ENCODE assay signal across 1 cellular context in the genomic region with DNA sequence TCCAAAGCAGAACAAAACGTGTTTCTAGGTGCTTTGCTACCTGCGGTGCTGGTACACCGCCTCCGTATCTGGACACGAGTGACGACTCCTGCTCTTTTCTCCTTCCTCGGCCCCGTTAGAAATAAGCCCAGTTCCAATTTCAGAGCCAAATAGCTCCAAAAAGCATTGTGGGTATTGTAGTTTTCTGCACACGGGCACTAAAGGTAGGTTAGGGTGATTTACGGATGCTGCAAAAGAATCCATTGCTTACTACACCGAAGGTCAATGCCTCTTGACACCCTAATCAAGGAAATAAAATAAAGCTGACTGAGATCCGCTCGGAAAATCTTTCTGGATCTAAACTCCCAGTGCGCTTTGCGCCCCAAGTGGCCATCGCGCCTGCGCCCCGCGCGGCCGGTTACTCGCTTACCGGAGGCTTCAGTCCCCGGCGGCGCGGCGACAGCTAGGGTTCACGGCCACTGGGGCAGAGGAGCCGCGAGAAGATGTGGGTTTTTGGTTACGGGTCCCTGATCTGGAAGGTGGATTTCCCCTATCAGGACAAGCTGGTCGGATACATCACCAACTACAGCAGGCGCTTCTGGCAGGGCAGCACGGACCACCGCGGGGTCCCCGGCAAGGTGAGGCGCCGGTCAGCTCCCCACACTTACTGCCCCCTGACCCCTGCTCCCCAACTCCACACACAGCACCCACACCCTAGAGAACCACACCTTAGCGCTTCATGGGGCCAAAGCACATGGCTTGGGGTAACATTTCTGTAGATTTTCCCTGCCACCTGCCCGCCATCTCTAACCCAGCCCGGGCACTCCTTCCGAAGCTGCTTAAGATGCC.
A peak's percentile ranks its signal among the peaks of the same experiment; 100 is the strongest.
TF ChIP-seq lines count a peak whose summit lies in the region.

A gene (plus strand): TSS at position 400 of the 828 bp plus-strand sequence. CDS start 83 bp downstream, at position 483.

TF ChIP-seq in K562, 482 proteins besides CTCF, POLR2A, EP300 and RAD21 (continues in another document):
- TF ChIP-seq, protein P1, sequence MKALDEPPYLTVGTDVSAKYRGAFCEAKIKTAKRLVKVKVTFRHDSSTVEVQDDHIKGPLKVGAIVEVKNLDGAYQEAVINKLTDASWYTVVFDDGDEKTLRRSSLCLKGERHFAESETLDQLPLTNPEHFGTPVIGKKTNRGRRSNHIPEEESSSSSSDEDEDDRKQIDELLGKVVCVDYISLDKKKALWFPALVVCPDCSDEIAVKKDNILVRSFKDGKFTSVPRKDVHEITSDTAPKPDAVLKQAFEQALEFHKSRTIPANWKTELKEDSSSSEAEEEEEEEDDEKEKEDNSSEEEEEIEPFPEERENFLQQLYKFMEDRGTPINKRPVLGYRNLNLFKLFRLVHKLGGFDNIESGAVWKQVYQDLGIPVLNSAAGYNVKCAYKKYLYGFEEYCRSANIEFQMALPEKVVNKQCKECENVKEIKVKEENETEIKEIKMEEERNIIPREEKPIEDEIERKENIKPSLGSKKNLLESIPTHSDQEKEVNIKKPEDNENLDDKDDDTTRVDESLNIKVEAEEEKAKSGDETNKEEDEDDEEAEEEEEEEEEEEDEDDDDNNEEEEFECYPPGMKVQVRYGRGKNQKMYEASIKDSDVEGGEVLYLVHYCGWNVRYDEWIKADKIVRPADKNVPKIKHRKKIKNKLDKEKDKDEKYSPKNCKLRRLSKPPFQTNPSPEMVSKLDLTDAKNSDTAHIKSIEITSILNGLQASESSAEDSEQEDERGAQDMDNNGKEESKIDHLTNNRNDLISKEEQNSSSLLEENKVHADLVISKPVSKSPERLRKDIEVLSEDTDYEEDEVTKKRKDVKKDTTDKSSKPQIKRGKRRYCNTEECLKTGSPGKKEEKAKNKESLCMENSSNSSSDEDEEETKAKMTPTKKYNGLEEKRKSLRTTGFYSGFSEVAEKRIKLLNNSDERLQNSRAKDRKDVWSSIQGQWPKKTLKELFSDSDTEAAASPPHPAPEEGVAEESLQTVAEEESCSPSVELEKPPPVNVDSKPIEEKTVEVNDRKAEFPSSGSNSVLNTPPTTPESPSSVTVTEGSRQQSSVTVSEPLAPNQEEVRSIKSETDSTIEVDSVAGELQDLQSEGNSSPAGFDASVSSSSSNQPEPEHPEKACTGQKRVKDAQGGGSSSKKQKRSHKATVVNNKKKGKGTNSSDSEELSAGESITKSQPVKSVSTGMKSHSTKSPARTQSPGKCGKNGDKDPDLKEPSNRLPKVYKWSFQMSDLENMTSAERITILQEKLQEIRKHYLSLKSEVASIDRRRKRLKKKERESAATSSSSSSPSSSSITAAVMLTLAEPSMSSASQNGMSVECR (CRISPR knock-in tag; IDR thresholded peaks at IDR 0.05), result peak; percentile 64; the same call in 1 of the 2 replicates
- TF ChIP-seq, protein P2, sequence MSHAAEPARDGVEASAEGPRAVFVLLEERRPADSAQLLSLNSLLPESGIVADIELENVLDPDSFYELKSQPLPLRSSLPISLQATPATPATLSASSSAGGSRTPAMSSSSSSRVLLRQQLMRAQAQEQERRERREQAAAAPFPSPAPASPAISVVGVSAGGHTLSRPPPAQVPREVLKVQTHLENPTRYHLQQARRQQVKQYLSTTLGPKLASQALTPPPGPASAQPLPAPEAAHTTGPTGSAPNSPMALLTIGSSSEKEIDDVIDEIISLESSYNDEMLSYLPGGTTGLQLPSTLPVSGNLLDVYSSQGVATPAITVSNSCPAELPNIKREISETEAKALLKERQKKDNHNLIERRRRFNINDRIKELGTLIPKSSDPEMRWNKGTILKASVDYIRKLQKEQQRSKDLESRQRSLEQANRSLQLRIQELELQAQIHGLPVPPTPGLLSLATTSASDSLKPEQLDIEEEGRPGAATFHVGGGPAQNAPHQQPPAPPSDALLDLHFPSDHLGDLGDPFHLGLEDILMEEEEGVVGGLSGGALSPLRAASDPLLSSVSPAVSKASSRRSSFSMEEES (CRISPR knock-in tag; IDR thresholded peaks at IDR 0.05), result no peak
- peak; percentile 59; the same call in 1 of the 2 replicates for TF ChIP-seq HLTF (IDR thresholded peaks at IDR 0.05)
- peak; percentile 30; the same call in 1 of the 2 replicates for TF ChIP-seq GABPA (tag; conservative IDR thresholded peaks at IDR 0.05; ENCODE audit: low read depth)
- peak; percentile 96 for TF ChIP-seq NRF1 (conservative IDR thresholded peaks at IDR 0.05 in 1 of 2, IDR thresholded peaks at IDR 0.05 in 1 of 2)
- TF ChIP-seq, protein P3, sequence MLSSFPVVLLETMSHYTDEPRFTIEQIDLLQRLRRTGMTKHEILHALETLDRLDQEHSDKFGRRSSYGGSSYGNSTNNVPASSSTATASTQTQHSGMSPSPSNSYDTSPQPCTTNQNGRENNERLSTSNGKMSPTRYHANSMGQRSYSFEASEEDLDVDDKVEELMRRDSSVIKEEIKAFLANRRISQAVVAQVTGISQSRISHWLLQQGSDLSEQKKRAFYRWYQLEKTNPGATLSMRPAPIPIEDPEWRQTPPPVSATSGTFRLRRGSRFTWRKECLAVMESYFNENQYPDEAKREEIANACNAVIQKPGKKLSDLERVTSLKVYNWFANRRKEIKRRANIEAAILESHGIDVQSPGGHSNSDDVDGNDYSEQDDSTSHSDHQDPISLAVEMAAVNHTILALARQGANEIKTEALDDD (IDR thresholded peaks at IDR 0.05), result peak; percentile 45
- TF ChIP-seq ARNT (IDR thresholded peaks at IDR 0.05), result 0 out of 4 replicates have a peak, but pooled peaks have one; percentile 41 to 45
- peak; percentile 34 for TF ChIP-seq EGR1 (conservative IDR thresholded peaks at IDR 0.05)
- TF ChIP-seq CTBP1 (IDR thresholded peaks at IDR 0.05; ENCODE audit: borderline replicate concordance), result peak; percentile 19; the same call in 1 of the 2 replicates
- peak; percentile 41 for TF ChIP-seq RBM22 (IDR thresholded peaks at IDR 0.05; ENCODE audit: low read depth, low read length, poor library complexity, severe bottlenecking)
- no peak for TF ChIP-seq SMARCC2 (IDR thresholded peaks at IDR 0.05; ENCODE audit: low read depth)
- TF ChIP-seq, protein P4, sequence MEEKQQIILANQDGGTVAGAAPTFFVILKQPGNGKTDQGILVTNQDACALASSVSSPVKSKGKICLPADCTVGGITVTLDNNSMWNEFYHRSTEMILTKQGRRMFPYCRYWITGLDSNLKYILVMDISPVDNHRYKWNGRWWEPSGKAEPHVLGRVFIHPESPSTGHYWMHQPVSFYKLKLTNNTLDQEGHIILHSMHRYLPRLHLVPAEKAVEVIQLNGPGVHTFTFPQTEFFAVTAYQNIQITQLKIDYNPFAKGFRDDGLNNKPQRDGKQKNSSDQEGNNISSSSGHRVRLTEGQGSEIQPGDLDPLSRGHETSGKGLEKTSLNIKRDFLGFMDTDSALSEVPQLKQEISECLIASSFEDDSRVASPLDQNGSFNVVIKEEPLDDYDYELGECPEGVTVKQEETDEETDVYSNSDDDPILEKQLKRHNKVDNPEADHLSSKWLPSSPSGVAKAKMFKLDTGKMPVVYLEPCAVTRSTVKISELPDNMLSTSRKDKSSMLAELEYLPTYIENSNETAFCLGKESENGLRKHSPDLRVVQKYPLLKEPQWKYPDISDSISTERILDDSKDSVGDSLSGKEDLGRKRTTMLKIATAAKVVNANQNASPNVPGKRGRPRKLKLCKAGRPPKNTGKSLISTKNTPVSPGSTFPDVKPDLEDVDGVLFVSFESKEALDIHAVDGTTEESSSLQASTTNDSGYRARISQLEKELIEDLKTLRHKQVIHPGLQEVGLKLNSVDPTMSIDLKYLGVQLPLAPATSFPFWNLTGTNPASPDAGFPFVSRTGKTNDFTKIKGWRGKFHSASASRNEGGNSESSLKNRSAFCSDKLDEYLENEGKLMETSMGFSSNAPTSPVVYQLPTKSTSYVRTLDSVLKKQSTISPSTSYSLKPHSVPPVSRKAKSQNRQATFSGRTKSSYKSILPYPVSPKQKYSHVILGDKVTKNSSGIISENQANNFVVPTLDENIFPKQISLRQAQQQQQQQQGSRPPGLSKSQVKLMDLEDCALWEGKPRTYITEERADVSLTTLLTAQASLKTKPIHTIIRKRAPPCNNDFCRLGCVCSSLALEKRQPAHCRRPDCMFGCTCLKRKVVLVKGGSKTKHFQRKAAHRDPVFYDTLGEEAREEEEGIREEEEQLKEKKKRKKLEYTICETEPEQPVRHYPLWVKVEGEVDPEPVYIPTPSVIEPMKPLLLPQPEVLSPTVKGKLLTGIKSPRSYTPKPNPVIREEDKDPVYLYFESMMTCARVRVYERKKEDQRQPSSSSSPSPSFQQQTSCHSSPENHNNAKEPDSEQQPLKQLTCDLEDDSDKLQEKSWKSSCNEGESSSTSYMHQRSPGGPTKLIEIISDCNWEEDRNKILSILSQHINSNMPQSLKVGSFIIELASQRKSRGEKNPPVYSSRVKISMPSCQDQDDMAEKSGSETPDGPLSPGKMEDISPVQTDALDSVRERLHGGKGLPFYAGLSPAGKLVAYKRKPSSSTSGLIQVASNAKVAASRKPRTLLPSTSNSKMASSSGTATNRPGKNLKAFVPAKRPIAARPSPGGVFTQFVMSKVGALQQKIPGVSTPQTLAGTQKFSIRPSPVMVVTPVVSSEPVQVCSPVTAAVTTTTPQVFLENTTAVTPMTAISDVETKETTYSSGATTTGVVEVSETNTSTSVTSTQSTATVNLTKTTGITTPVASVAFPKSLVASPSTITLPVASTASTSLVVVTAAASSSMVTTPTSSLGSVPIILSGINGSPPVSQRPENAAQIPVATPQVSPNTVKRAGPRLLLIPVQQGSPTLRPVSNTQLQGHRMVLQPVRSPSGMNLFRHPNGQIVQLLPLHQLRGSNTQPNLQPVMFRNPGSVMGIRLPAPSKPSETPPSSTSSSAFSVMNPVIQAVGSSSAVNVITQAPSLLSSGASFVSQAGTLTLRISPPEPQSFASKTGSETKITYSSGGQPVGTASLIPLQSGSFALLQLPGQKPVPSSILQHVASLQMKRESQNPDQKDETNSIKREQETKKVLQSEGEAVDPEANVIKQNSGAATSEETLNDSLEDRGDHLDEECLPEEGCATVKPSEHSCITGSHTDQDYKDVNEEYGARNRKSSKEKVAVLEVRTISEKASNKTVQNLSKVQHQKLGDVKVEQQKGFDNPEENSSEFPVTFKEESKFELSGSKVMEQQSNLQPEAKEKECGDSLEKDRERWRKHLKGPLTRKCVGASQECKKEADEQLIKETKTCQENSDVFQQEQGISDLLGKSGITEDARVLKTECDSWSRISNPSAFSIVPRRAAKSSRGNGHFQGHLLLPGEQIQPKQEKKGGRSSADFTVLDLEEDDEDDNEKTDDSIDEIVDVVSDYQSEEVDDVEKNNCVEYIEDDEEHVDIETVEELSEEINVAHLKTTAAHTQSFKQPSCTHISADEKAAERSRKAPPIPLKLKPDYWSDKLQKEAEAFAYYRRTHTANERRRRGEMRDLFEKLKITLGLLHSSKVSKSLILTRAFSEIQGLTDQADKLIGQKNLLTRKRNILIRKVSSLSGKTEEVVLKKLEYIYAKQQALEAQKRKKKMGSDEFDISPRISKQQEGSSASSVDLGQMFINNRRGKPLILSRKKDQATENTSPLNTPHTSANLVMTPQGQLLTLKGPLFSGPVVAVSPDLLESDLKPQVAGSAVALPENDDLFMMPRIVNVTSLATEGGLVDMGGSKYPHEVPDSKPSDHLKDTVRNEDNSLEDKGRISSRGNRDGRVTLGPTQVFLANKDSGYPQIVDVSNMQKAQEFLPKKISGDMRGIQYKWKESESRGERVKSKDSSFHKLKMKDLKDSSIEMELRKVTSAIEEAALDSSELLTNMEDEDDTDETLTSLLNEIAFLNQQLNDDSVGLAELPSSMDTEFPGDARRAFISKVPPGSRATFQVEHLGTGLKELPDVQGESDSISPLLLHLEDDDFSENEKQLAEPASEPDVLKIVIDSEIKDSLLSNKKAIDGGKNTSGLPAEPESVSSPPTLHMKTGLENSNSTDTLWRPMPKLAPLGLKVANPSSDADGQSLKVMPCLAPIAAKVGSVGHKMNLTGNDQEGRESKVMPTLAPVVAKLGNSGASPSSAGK (IDR thresholded peaks at IDR 0.05), result peak; percentile 30; the same call in 1 of the 2 replicates
- TF ChIP-seq TAF15 (IDR thresholded peaks at IDR 0.05; ENCODE audit: low read depth, low read length), result no peak
- TF ChIP-seq RBM14 (IDR thresholded peaks at IDR 0.05; ENCODE audit: borderline replicate concordance, insufficient read depth, low read depth, low read length), result no peak
- no peak for TF ChIP-seq NFATC3 (IDR thresholded peaks at IDR 0.05)
- peak; percentile 50; the same call in 1 of the 2 replicates for TF ChIP-seq EP400 (IDR thresholded peaks at IDR 0.05)
- 0 out of 4 replicates have a peak, but pooled peaks of 1 of the 2 experiments have one; percentile 19 for TF ChIP-seq FOXA3 (CRISPR knock-in tag; conservative IDR thresholded peaks at IDR 0.05 in 1 of 2, IDR thresholded peaks at IDR 0.05 in 1 of 2)
- TF ChIP-seq, protein P5, sequence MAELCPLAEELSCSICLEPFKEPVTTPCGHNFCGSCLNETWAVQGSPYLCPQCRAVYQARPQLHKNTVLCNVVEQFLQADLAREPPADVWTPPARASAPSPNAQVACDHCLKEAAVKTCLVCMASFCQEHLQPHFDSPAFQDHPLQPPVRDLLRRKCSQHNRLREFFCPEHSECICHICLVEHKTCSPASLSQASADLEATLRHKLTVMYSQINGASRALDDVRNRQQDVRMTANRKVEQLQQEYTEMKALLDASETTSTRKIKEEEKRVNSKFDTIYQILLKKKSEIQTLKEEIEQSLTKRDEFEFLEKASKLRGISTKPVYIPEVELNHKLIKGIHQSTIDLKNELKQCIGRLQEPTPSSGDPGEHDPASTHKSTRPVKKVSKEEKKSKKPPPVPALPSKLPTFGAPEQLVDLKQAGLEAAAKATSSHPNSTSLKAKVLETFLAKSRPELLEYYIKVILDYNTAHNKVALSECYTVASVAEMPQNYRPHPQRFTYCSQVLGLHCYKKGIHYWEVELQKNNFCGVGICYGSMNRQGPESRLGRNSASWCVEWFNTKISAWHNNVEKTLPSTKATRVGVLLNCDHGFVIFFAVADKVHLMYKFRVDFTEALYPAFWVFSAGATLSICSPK (IDR thresholded peaks at IDR 0.05; ENCODE audit: borderline replicate concordance), result peak; percentile 26; the same call in 1 of the 2 replicates
- TF ChIP-seq CAMTA2 (CRISPR knock-in tag; conservative IDR thresholded peaks at IDR 0.05), result 0 out of 2 replicates have a peak, but pooled peaks have one; percentile 5
- peak; percentile 84 for TF ChIP-seq SUPT5H (IDR thresholded peaks at IDR 0.05)
- 0 out of 2 replicates have a peak, but pooled peaks have one; percentile 49 for TF ChIP-seq ATF7 (IDR thresholded peaks at IDR 0.05)
- TF ChIP-seq JUNB (CRISPR knock-in tag; conservative IDR thresholded peaks at IDR 0.05), result no peak
- TF ChIP-seq, protein P6, sequence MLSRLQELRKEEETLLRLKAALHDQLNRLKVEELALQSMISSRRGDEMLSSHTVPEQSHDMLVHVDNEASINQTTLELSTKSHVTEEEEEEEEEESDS (CRISPR knock-in tag; IDR thresholded peaks at IDR 0.05), result peak; percentile 46
- TF ChIP-seq, protein P7, sequence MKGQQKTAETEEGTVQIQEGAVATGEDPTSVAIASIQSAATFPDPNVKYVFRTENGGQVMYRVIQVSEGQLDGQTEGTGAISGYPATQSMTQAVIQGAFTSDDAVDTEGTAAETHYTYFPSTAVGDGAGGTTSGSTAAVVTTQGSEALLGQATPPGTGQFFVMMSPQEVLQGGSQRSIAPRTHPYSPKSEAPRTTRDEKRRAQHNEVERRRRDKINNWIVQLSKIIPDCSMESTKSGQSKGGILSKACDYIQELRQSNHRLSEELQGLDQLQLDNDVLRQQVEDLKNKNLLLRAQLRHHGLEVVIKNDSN (CRISPR knock-in tag; IDR thresholded peaks at IDR 0.05), result 0 out of 2 replicates have a peak, but pooled peaks have one; percentile 19
- TF ChIP-seq FOXJ3 (CRISPR knock-in tag; IDR thresholded peaks at IDR 0.05), result no peak
